13 cellular contexts compared by ENCODE assay signal in genomic region chr17:55931448-55931847, GRCh38.
"Had no signal": no experiment of that assay in that cellular context is flagged by ENCODE, and none has a peak within 500 bp of the region (broad histone marks: within the 10 kb centered on the region; RNA-seq: fewer than 3 reads in every experiment).

No MANE protein-coding gene starts in this region.

- ATAC-seq: gastroesophageal sphincter, right lobe of liver had no signal

- DNase-seq: activated CD4-positive, alpha-beta memory T cell treated with anti-CD3 and anti-CD28 coated beads, Interleukin-2, amount 10 ng/mL, durations not matched to agents 7 days and 5 days; activated CD4-positive, alpha-beta T cell treated with anti-CD3 and anti-CD28 coated beads for 48 hours; activated effector memory CD4-positive, alpha-beta T cell treated with anti-CD3 and anti-CD28 coated beads, Interleukin-2, amount 50 U/mL, for 16 hours; activated naive CD4-positive, alpha-beta T cell treated with anti-CD3 and anti-CD28 coated beads, Interleukin-2, amount 10 ng/mL, durations not matched to agents 7 days and 5 days; amygdala; cerebellar nuclear complex; esophagus squamous epithelium; head of caudate nucleus; nephron progenitor cell; right lobe of liver; stimulated activated CD4-positive, alpha-beta T cell treated with anti-CD3 and anti-CD28 coated beads, Interleukin-1b, Interleukin-23, amount 100 ng/mL, for 48 hours; transverse colon had no signal
